In the genomic region with DNA sequence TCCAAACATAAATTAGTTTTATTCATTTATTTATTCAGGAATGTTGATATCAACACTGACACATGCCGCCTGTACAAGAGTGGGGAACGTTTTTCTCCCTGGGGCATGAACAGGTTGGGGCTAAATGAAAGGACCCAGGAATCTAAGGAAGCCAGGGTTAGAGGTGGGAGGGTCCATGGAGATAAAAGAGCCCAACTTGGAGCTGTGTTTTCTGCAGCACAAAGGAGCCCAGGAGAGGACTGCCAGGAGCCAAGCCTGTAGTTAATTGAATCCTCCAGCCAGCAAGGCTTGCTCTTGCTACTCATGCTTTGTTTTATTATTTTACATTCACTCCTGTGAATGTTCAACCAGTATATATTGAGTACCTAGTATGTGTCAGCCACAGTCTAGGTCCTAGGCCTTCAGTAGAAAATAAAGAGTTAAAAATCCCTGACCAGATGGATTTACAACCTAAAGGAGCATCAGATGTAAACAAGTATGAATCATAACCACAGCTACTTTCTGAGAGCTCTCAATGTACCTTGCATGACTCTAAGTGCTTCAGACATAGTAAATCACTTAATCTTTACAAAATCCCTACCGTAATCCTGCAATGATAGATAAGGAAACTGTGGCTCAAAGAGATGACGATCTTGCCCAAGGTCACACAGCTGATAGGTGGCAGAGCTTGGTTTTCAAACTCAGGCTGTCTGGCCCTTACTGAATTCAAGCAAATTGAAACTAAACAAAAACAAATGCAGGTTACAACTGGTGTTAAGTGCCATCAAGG, we compare ENCODE assay signal across 19 cellular contexts.
DNase-seq lines count a peak whose midpoint lies in the region; ATAC-seq and TF ChIP-seq lines count a peak whose summit lies in the region.
"Had no signal": no experiment of that assay in that cellular context is flagged by ENCODE, and none has a peak within 500 bp of the region (broad histone marks: within the 10 kb centered on the region; RNA-seq: fewer than 3 reads in every experiment).

No MANE protein-coding gene starts in this region.

- no peak for ATAC-seq in GM18505 (IDR thresholded peaks at IDR 0.05; ENCODE audit: unreplicated experiment)
- ATAC-seq in HG02642 (IDR thresholded peaks at IDR 0.05; ENCODE audit: poor library complexity, unreplicated experiment), result no peak
- ATAC-seq: heart right ventricle, K562, T-cell had no signal

- CTCF ChIA-PET in PC-9 (lab: Charles Lee), result no interaction called here

- in situ Hi-C loops in Caki2 (cut with HindIII; ENCODE audit: low pct_unique_long_range_greater_than_20kb, low sequenced_read_pairs), result no loop called here

- no peak for TF ChIP-seq CTCF in PC-9 (conservative IDR thresholded peaks at IDR 0.05)

- intact Hi-C loops in PC-9 (cut with micrococcal nuclease; ENCODE audit: unreplicated experiment), result no loop called here

- H3K4me2 ChIP-seq in PC-9, result no peak overlapping the region

- H3K9me3 ChIP-seq in PC-9 (ENCODE audit: insufficient read depth, low read depth), result no peaks in the 10 kb centered on the region
- H3K9me3 ChIP-seq: Caco-2, neutrophil had no signal

- no TSS peak for BruUV-seq in PC-9 (replicated peaks; lab: Mats Ljungman, UMichigan)

- H3K79me2 ChIP-seq in PC-9 (ENCODE audit: low read depth), result no peaks in the 10 kb centered on the region

- no peak for TF ChIP-seq POLR2A in GM18505 (IDR thresholded peaks at IDR 0.05; ENCODE audit: borderline replicate concordance, extremely low read depth, insufficient read depth, insufficient read length)

- DNase-seq in Caki2 (ENCODE audit: low read depth) (peak; percentile 12), H4 (ENCODE audit: low spot score) (peak; percentile 4), SW480 (ENCODE audit: low spot score) (peak; percentile 22), iPS-NIHi11 (ENCODE audit: low spot score) (peak; percentile 26), PC-9 (no peak), SHP77 (lab: John Stamatoyannopoulos, UW) (no peak)
- DNase-seq: activated CD4-positive, alpha-beta T cell treated with anti-CD3 and anti-CD28 coated beads, Interleukin-2, amount 10 ng/mL, durations not matched to agents 7 days and 5 days; activated CD8-positive, alpha-beta memory T cell treated with anti-CD3 and anti-CD28 coated beads, Interleukin-2, amount 50 U/mL, for 4 hours; activated effector memory CD4-positive, alpha-beta T cell treated with Interleukin-2 at 50 U/mL for 16 hours; Caco-2; endodermal cell; heart right ventricle; NCI-H187; T-cell had no signal

- no peaks in the 10 kb centered on the region for H4K20me1 ChIP-seq in PC-9 (ENCODE audit: insufficient read depth)

- H3K27ac ChIP-seq in PC-9, result no peak overlapping the region
- H3K27ac ChIP-seq: coronary artery, heart right ventricle, neutrophil had no signal

- POLR2A ChIA-PET in PC-9 (lab: Charles Lee; ENCODE audit: unreplicated experiment), result no interaction called here

- no peaks in the 10 kb centered on the region for H3K4me1 ChIP-seq in PC-9 (replicated peaks; ENCODE audit: insufficient read depth)
- H3K4me1 ChIP-seq: Caco-2, heart right ventricle had no signal

- no peaks in the 10 kb centered on the region for H3K9me2 ChIP-seq in PC-9 (ENCODE audit: insufficient read depth)

- H3K27me3 ChIP-seq in PC-9 (ENCODE audit: insufficient read depth, low read depth), result no peaks in the 10 kb centered on the region
- H3K27me3 ChIP-seq: heart right ventricle, neutrophil had no signal

- no peaks in the 10 kb centered on the region for H3F3A ChIP-seq in PC-9 (ENCODE audit: insufficient read depth, low read depth)

- H3K4me3 ChIP-seq in PC-9, result no peak overlapping the region
- H3K4me3 ChIP-seq: coronary artery, heart right ventricle, K562 had no signal

- no peaks in the 10 kb centered on the region for H3K36me3 ChIP-seq in PC-9 (ENCODE audit: low read depth)
- H3K36me3 ChIP-seq: heart right ventricle, neutrophil had no signal

- no peak overlapping the region for H2AFZ ChIP-seq in PC-9

Comparison
In these comparisons a context has a peak if more than half of its experiments do, and no peak if none do; other contexts are left out.
1. DNase-seq: peak in Caki2 (single experiment), H4 (single experiment), SW480 (single experiment) and iPS-NIHi11 (single experiment); none in PC-9 (0 of 2) and SHP77 (0 of 2).